ENCODE assay signal across 10 cellular contexts in genomic region chr11:61335355-61335710, GRCh38. TPM values are rescaled to one million over a fixed set of nuclear protein-coding genes. Genes with fewer than 3 reads are reported as not detected.
DNase-seq lines count a peak whose midpoint lies in the region; ATAC-seq and TF ChIP-seq lines count a peak whose summit lies in the region.
"Had no signal": no experiment of that assay in that cellular context is flagged by ENCODE, and none has a peak within 500 bp of the region (broad histone marks: within the 10 kb centered on the region; RNA-seq: fewer than 3 reads in every experiment).

No MANE protein-coding gene starts in this region.

- TF ChIP-seq POLR2A in right lobe of liver (IDR thresholded peaks at IDR 0.05), result no peak
- TF ChIP-seq POLR2A in suprapubic skin (IDR thresholded peaks at IDR 0.05), result no peak

- DNase-seq in activated naive CD4-positive, alpha-beta T cell treated with anti-CD3 and anti-CD28 coated beads, Interleukin-2, amount 10 ng/mL, durations not matched to agents 7 days and 5 days, result no peak
- DNase-seq in activated naive CD4-positive, alpha-beta T cell treated with anti-CD3 and anti-CD28 coated beads, Interleukin-2, amount 50 U/mL, for 16 hours, result no peak
- DNase-seq in activated CD8-positive, alpha-beta T cell treated with anti-CD3 and anti-CD28 coated beads for 36 hours, result no peak
- DNase-seq in right lobe of liver, result no peak
- DNase-seq in suprapubic skin (ENCODE audit: low spot score in 2 of 2), result no peak
- no peak for DNase-seq in HFFc6
- DNase-seq: BE2C had no signal

- peak overlapping the region in 2 of 3 donors; percentile 50 to 94 for H3K4me3 ChIP-seq in right lobe of liver
- no peak overlapping the region for H3K4me3 ChIP-seq in suprapubic skin

- no peak overlapping the region for H3K4me3 Mint-ChIP-seq in activated naive CD4-positive, alpha-beta T cell treated with anti-CD3 and anti-CD28 coated beads, Interleukin-2, amount 10 ng/mL, durations not matched to agents 7 days and 5 days
- no peak overlapping the region for H3K4me3 Mint-ChIP-seq in activated CD8-positive, alpha-beta T cell treated with anti-CD3 and anti-CD28 coated beads for 36 hours
- H3K4me3 Mint-ChIP-seq in HFFc6, result no peak overlapping the region

- H3K36me3 ChIP-seq in right lobe of liver (peaks cover 0 to 24% (median 11%) of the 10 kb centered on the region in 4 donors), suprapubic skin (peaks cover 5% of the 10 kb centered on the region)
- H3K36me3 ChIP-seq: BE2C had no signal

- POLR2A ChIA-PET in activated CD8-positive, alpha-beta T cell treated with anti-CD3 and anti-CD28 coated beads for 36 hours (lab: Charles Lee), result interaction anchor here (1.0 to 4.6 kb wide), 10 partner anchors 8 to 60 kb away, joined by 3 to 59 read pairs (median 4); partner anchors contain the start of genes CYB561A3, TMEM138, TMEM216 and VWCE

- no peak for TF ChIP-seq CTCF in activated CD8-positive, alpha-beta T cell treated with anti-CD3 and anti-CD28 coated beads for 36 hours (IDR thresholded peaks at IDR 0.05)
- TF ChIP-seq CTCF in right lobe of liver (IDR thresholded peaks at IDR 0.05) (no peak), suprapubic skin (IDR thresholded peaks at IDR 0.05) (no peak), HFFc6 (IDR thresholded peaks at IDR 0.05) (no peak)

- no peaks in the 10 kb centered on the region for H3K9me3 ChIP-seq in right lobe of liver
- H3K9me3 ChIP-seq in suprapubic skin, result no peaks in the 10 kb centered on the region
- H3K9me3 ChIP-seq: BE2C, neutrophil had no signal

- TF ChIP-seq EP300 in suprapubic skin (IDR thresholded peaks at IDR 0.05), result no peak

- H3K27ac Mint-ChIP-seq in activated naive CD4-positive, alpha-beta T cell treated with anti-CD3 and anti-CD28 coated beads, Interleukin-2, amount 10 ng/mL, durations not matched to agents 7 days and 5 days, result peak overlapping the region; percentile 88
- peak overlapping the region; percentile 90 for H3K27ac Mint-ChIP-seq in activated CD8-positive, alpha-beta T cell treated with anti-CD3 and anti-CD28 coated beads for 36 hours
- H3K27ac Mint-ChIP-seq in HFFc6, result no peak overlapping the region

- WGBS in right lobe of liver (ENCODE audit: insufficient coverage, low coverage, low lambda C conversion rate, missing lambda C conversion rate), result 43% methylated on average over 1 of the region's 1 CpG
- WGBS in suprapubic skin, result 92% methylated on average over 1 of the region's 1 CpG

- H3K36me3 Mint-ChIP-seq in activated naive CD4-positive, alpha-beta T cell treated with anti-CD3 and anti-CD28 coated beads, Interleukin-2, amount 10 ng/mL, durations not matched to agents 7 days and 5 days, result peaks cover 15% of the 10 kb centered on the region
- H3K36me3 Mint-ChIP-seq in activated CD8-positive, alpha-beta T cell treated with anti-CD3 and anti-CD28 coated beads for 36 hours (ENCODE audit: low read depth), result peaks cover 28% of the 10 kb centered on the region
- peaks cover 17% of the 10 kb centered on the region for H3K36me3 Mint-ChIP-seq in HFFc6 (ENCODE audit: low read depth)

- ATAC-seq in activated CD8-positive, alpha-beta T cell treated with anti-CD3 and anti-CD28 coated beads for 36 hours, result no peak
- ATAC-seq in right lobe of liver (no peak), HG03280 (IDR thresholded peaks at IDR 0.05; ENCODE audit: unreplicated experiment) (no peak), HG03039 (IDR thresholded peaks at IDR 0.05; ENCODE audit: unreplicated experiment) (no peak)

- peaks cover 0 to 42% (median 15%) of the 10 kb centered on the region in 4 donors for H3K4me1 ChIP-seq in right lobe of liver
- peaks cover 56% of the 10 kb centered on the region for H3K4me1 ChIP-seq in suprapubic skin
- H3K4me1 ChIP-seq: BE2C had no signal

- peak overlapping the region in 2 of 3 donors; percentile 83 to 85 for H3K27ac ChIP-seq in right lobe of liver
- peak overlapping the region; percentile 46 for H3K27ac ChIP-seq in suprapubic skin

- peaks cover 56% of the 10 kb centered on the region for H3K4me1 Mint-ChIP-seq in activated naive CD4-positive, alpha-beta T cell treated with anti-CD3 and anti-CD28 coated beads, Interleukin-2, amount 10 ng/mL, durations not matched to agents 7 days and 5 days
- H3K4me1 Mint-ChIP-seq in activated CD8-positive, alpha-beta T cell treated with anti-CD3 and anti-CD28 coated beads for 36 hours (ENCODE audit: low read depth), result peaks cover 46% of the 10 kb centered on the region
- H3K4me1 Mint-ChIP-seq in HFFc6 (ENCODE audit: low read depth), result peaks cover 40% of the 10 kb centered on the region

- intact Hi-C loops in activated CD8-positive, alpha-beta T cell treated with anti-CD3 and anti-CD28 coated beads for 36 hours (cut with micrococcal nuclease), result no loop called here
- intact Hi-C loops in right lobe of liver (cut with DNase I), result loop anchor here (5.0 kb wide), 2 partner anchors 47 to 52 kb away; no protein-coding TSS in a partner anchor

- CTCF ChIA-PET in activated naive CD4-positive, alpha-beta T cell treated with anti-CD3 and anti-CD28 coated beads, Interleukin-2, amount 10 ng/mL, durations not matched to agents 7 days and 5 days (lab: Charles Lee), result interaction anchor here (0.6 to 9.9 kb wide), 18 partner anchors 8 to 182 kb away, joined by 3 to 309 read pairs (median 10); partner anchors contain the start of genes CPSF7, CYB561A3, TMEM138 and TMEM216
- CTCF ChIA-PET in activated CD8-positive, alpha-beta T cell treated with anti-CD3 and anti-CD28 coated beads for 36 hours (lab: Charles Lee), result interaction anchor here (0.8 to 10.4 kb wide), 29 partner anchors 8 to 499 kb away, joined by 3 to 313 read pairs (median 10); partner anchors contain the start of genes CPSF7, CYB561A3, SDHAF2 and TMEM138

- H3K27me3 Mint-ChIP-seq in activated naive CD4-positive, alpha-beta T cell treated with anti-CD3 and anti-CD28 coated beads, Interleukin-2, amount 10 ng/mL, durations not matched to agents 7 days and 5 days, result no peaks in the 10 kb centered on the region
- H3K27me3 Mint-ChIP-seq in activated CD8-positive, alpha-beta T cell treated with anti-CD3 and anti-CD28 coated beads for 36 hours, result no peaks in the 10 kb centered on the region
- H3K27me3 Mint-ChIP-seq in HFFc6 (ENCODE audit: insufficient read depth), result peaks cover 1% of the 10 kb centered on the region; the same call in 1 of the 2 replicates

- no peaks in the 10 kb centered on the region for H3K9me3 Mint-ChIP-seq in activated naive CD4-positive, alpha-beta T cell treated with anti-CD3 and anti-CD28 coated beads, Interleukin-2, amount 10 ng/mL, durations not matched to agents 7 days and 5 days
- H3K9me3 Mint-ChIP-seq in activated CD8-positive, alpha-beta T cell treated with anti-CD3 and anti-CD28 coated beads for 36 hours, result no peaks in the 10 kb centered on the region
- no peaks in the 10 kb centered on the region for H3K9me3 Mint-ChIP-seq in HFFc6

- no peaks in the 10 kb centered on the region for H3K27me3 ChIP-seq in right lobe of liver
- H3K27me3 ChIP-seq in suprapubic skin, result no peaks in the 10 kb centered on the region
- H3K27me3 ChIP-seq: BE2C, neutrophil had no signal

RNA-seq across cellular contexts. Expression of gene TKFC, which starts 2.3 kb away (rescaled TPM):
- total RNA-seq in activated CD8-positive, alpha-beta T cell treated with anti-CD3 and anti-CD28 coated beads for 36 hours, result 10 to 100 TPM; 79.1 to 86.3 TPM
- total RNA-seq in right lobe of liver (100 to 1,000 TPM in 4 of 6 experiments, 10 to 100 TPM in 2; 36.6 to 216 (median 124) TPM), suprapubic skin (10 to 100 TPM; 38.6 to 55.3 (median 47.8) TPM)
- 10 to 100 TPM; 27.3 to 43.0 (median 31.8) TPM for total RNA-seq in HFFc6 (2021; fragmentation: NEBNext Ultra II Directional; extraction: Animal tissue kit (Norgen Biotek cat#: 25700))

RNA-seq across cellular contexts. Expression of gene DDB1, which starts 2.4 kb away (rescaled TPM):
- 100 to 1,000 TPM; 269 to 270 TPM for total RNA-seq in activated CD8-positive, alpha-beta T cell treated with anti-CD3 and anti-CD28 coated beads for 36 hours
- total RNA-seq in right lobe of liver (10 to 100 TPM; 70.9 to 94.5 (median 83.9) TPM), suprapubic skin (100 to 1,000 TPM; 151 to 219 (median 182) TPM)
- total RNA-seq in HFFc6 (2021; fragmentation: NEBNext Ultra II Directional; extraction: Animal tissue kit (Norgen Biotek cat#: 25700)), result 100 to 1,000 TPM; 241 to 285 (median 267) TPM

RNA-seq across cellular contexts. Expression of gene CYB561A3, which starts 26.3 kb away (rescaled TPM):
- 10 to 100 TPM; 32.4 to 33.5 TPM for total RNA-seq in activated CD8-positive, alpha-beta T cell treated with anti-CD3 and anti-CD28 coated beads for 36 hours
- total RNA-seq in right lobe of liver (10 to 100 TPM; 25.6 to 41.8 (median 35.2) TPM), suprapubic skin (100 to 1,000 TPM in 1 of 4 donors, 10 to 100 TPM in 3; 39.9 to 110 (median 79.8) TPM)
- total RNA-seq in HFFc6 (2021; fragmentation: NEBNext Ultra II Directional; extraction: Animal tissue kit (Norgen Biotek cat#: 25700)), result 10 to 100 TPM; 38.7 to 52.8 (median 46.7) TPM

RNA-seq across cellular contexts. Expression of gene TMEM138, which starts 26.8 kb away (rescaled TPM):
- 10 to 100 TPM; 38.6 to 47.0 TPM for total RNA-seq in activated CD8-positive, alpha-beta T cell treated with anti-CD3 and anti-CD28 coated beads for 36 hours
- 10 to 100 TPM; 18.2 to 41.0 (median 26.4) TPM for total RNA-seq in right lobe of liver
- total RNA-seq in suprapubic skin, result 10 to 100 TPM; 22.3 to 43.5 (median 34.2) TPM
- 10 to 100 TPM; 49.0 to 63.1 (median 58.0) TPM for total RNA-seq in HFFc6 (2021; fragmentation: NEBNext Ultra II Directional; extraction: Animal tissue kit (Norgen Biotek cat#: 25700))

RNA-seq across cellular contexts. Expression of gene VWCE, which starts 40.2 kb away (rescaled TPM):
- 10 to 100 TPM; 23.3 to 25.8 TPM for total RNA-seq in activated CD8-positive, alpha-beta T cell treated with anti-CD3 and anti-CD28 coated beads for 36 hours
- 10 to 100 TPM in 2 of 6 experiments, 1 to 10 TPM in 4; 2.3 to 37.1 (median 6.0) TPM for total RNA-seq in right lobe of liver
- total RNA-seq in suprapubic skin, result 1 to 10 TPM in 3 of 4 donors, under 1 TPM in 1; 0.26 to 1.7 (median 1.6) TPM
- 1 to 10 TPM in 1 of 6 experiments, under 1 TPM in 5; 0.47 to 1.5 (median 0.74) TPM for total RNA-seq in HFFc6 (2021; fragmentation: NEBNext Ultra II Directional; extraction: Animal tissue kit (Norgen Biotek cat#: 25700))
